9 cellular contexts compared by ENCODE assay signal in genomic region chr9:98410185-98410697, GRCh38.
DNase-seq lines count a peak whose midpoint lies in the region; ATAC-seq lines count a peak whose summit lies in the region.
"Had no signal": no experiment of that assay in that cellular context is flagged by ENCODE, and none has a peak within 500 bp of the region (broad histone marks: within the 10 kb centered on the region; RNA-seq: fewer than 3 reads in every experiment).

No MANE protein-coding gene starts in this region.

- no peaks in the 10 kb centered on the region for H3K36me3 Mint-ChIP-seq in activated CD8-positive, alpha-beta T cell treated with anti-CD3 and anti-CD28 coated beads, Interleukin-2, amount 10 ng/mL, durations not matched to agents 7 days and 5 days (ENCODE audit: low read depth)
- no peaks in the 10 kb centered on the region for H3K36me3 Mint-ChIP-seq in activated T-cell treated with anti-CD3 and anti-CD28 coated beads, Interleukin-2, amount 50 U/mL, for 4 hours (ENCODE audit: insufficient read depth)

- CTCF ChIA-PET in activated CD8-positive, alpha-beta T cell treated with anti-CD3 and anti-CD28 coated beads, Interleukin-2, amount 10 ng/mL, durations not matched to agents 7 days and 5 days (lab: Charles Lee) = no interaction called here

- no peaks in the 10 kb centered on the region for H3K9me3 Mint-ChIP-seq in activated CD8-positive, alpha-beta T cell treated with anti-CD3 and anti-CD28 coated beads, Interleukin-2, amount 10 ng/mL, durations not matched to agents 7 days and 5 days (ENCODE audit: insufficient read depth)
- H3K9me3 Mint-ChIP-seq in activated T-cell treated with anti-CD3 and anti-CD28 coated beads, Interleukin-2, amount 50 U/mL, for 4 hours = no peaks in the 10 kb centered on the region

- H3K4me1 Mint-ChIP-seq in activated CD8-positive, alpha-beta T cell treated with anti-CD3 and anti-CD28 coated beads, Interleukin-2, amount 10 ng/mL, durations not matched to agents 7 days and 5 days (ENCODE audit: low read depth) = peaks cover 9% of the 10 kb centered on the region
- peaks cover 3% of the 10 kb centered on the region for H3K4me1 Mint-ChIP-seq in activated T-cell treated with anti-CD3 and anti-CD28 coated beads, Interleukin-2, amount 50 U/mL, for 4 hours (ENCODE audit: low read depth)

- H3K4me1 ChIP-seq in BLaER1 (peaks cover 17% of the 10 kb centered on the region), duodenal mucosa (ENCODE audit: control insufficient read depth in 1 of 2, insufficient read depth in 2 of 2, low read length in 2 of 2) (no peaks in the 10 kb centered on the region)

- H4K20me1 ChIP-seq in BLaER1 = no peaks in the 10 kb centered on the region

- H3K27me3 ChIP-seq in BLaER1 = no peaks in the 10 kb centered on the region
- no peaks in the 10 kb centered on the region for H3K27me3 ChIP-seq in duodenal mucosa (ENCODE audit: control insufficient read depth in 1 of 2, insufficient read depth in 2 of 2, low read length in 2 of 2)

- H3K4me2 ChIP-seq in BLaER1 = peak overlapping the region; percentile 76

- H3K9ac ChIP-seq in BLaER1 = no peak overlapping the region
- no peak overlapping the region for H3K9ac ChIP-seq in duodenal mucosa (ENCODE audit: low read depth in 1 of 2, low read length in 2 of 2)

- no peak overlapping the region for H3K4me3 ChIP-seq in BLaER1
- H3K4me3 ChIP-seq in duodenal mucosa (ENCODE audit: low read depth in 1 of 2, low read length in 2 of 2) = peak overlapping the region; percentile 5 to 24

- peaks cover 18% of the 10 kb centered on the region for H3K27me3 Mint-ChIP-seq in activated CD8-positive, alpha-beta T cell treated with anti-CD3 and anti-CD28 coated beads, Interleukin-2, amount 10 ng/mL, durations not matched to agents 7 days and 5 days (ENCODE audit: low read depth)
- H3K27me3 Mint-ChIP-seq in activated T-cell treated with anti-CD3 and anti-CD28 coated beads, Interleukin-2, amount 50 U/mL, for 4 hours (ENCODE audit: low read depth) = peaks cover 11% of the 10 kb centered on the region

- H3K27ac ChIP-seq in BLaER1 = no peak overlapping the region
- H3K27ac ChIP-seq in duodenal mucosa (ENCODE audit: low read depth, low read length) = no peak overlapping the region

- no peaks in the 10 kb centered on the region for H3K36me3 ChIP-seq in BLaER1
- H3K36me3 ChIP-seq in duodenal mucosa (ENCODE audit: control insufficient read depth in 1 of 2, insufficient read depth in 2 of 2, low read length in 2 of 2) = no peaks in the 10 kb centered on the region

- H3K27ac Mint-ChIP-seq in activated CD8-positive, alpha-beta T cell treated with anti-CD3 and anti-CD28 coated beads, Interleukin-2, amount 10 ng/mL, durations not matched to agents 7 days and 5 days = no peak overlapping the region

- ATAC-seq in activated CD8-positive, alpha-beta T cell treated with anti-CD3 and anti-CD28 coated beads, Interleukin-2, amount 10 ng/mL, durations not matched to agents 7 days and 5 days = no peak
- ATAC-seq in activated T-cell treated with anti-CD3 and anti-CD28 coated beads, Interleukin-2, amount 50 U/mL, for 4 hours = no peak
- no peak for ATAC-seq in HG02759 (IDR thresholded peaks at IDR 0.05; ENCODE audit: unreplicated experiment)
- ATAC-seq in GM18511 (IDR thresholded peaks at IDR 0.05; ENCODE audit: unreplicated experiment) = no peak

- DNase-seq in NCI-H524 treated with DMSO at 0.1 percent for 48 hours (lab: John Stamatoyannopoulos, UW) (peak; percentile 52), mesenteric fat pad (ENCODE audit: low spot score) (peak; percentile 53)
- no peak for DNase-seq in activated CD8-positive, alpha-beta T cell treated with anti-CD3 and anti-CD28 coated beads, Interleukin-2, amount 10 ng/mL, durations not matched to agents 7 days and 5 days
- no peak for DNase-seq in activated T-cell treated with anti-CD3 and anti-CD28 coated beads, Interleukin-2, amount 50 U/mL, for 4 hours
- DNase-seq: NCI-H748 treated with DMSO at 0.1 percent for 48 hours had no signal

- H3K9me3 ChIP-seq in BLaER1 = no peaks in the 10 kb centered on the region
- no peaks in the 10 kb centered on the region for H3K9me3 ChIP-seq in duodenal mucosa (ENCODE audit: control insufficient read depth in 1 of 2, low read length in 2 of 2)

- no peak overlapping the region for H3K4me3 Mint-ChIP-seq in activated CD8-positive, alpha-beta T cell treated with anti-CD3 and anti-CD28 coated beads, Interleukin-2, amount 10 ng/mL, durations not matched to agents 7 days and 5 days
- H3K4me3 Mint-ChIP-seq in activated T-cell treated with anti-CD3 and anti-CD28 coated beads, Interleukin-2, amount 50 U/mL, for 4 hours = no peak overlapping the region

- POLR2A ChIA-PET in activated CD8-positive, alpha-beta T cell treated with anti-CD3 and anti-CD28 coated beads, Interleukin-2, amount 10 ng/mL, durations not matched to agents 7 days and 5 days (lab: Charles Lee) = no interaction called here

Comparison
In these comparisons a context has a peak if more than half of its experiments do, and no peak if none do; other contexts are left out.
1. DNase-seq: peak in NCI-H524 treated with DMSO at 0.1 percent for 48 hours (single experiment) and mesenteric fat pad (single experiment); none in activated CD8-positive, alpha-beta T cell treated with anti-CD3 and anti-CD28 coated beads, Interleukin-2, amount 10 ng/mL, durations not matched to agents 7 days and 5 days (single experiment) and activated T-cell treated with anti-CD3 and anti-CD28 coated beads, Interleukin-2, amount 50 U/mL, for 4 hours (single experiment).